ENCODE assay signal across 11 cellular contexts in the genomic region with DNA sequence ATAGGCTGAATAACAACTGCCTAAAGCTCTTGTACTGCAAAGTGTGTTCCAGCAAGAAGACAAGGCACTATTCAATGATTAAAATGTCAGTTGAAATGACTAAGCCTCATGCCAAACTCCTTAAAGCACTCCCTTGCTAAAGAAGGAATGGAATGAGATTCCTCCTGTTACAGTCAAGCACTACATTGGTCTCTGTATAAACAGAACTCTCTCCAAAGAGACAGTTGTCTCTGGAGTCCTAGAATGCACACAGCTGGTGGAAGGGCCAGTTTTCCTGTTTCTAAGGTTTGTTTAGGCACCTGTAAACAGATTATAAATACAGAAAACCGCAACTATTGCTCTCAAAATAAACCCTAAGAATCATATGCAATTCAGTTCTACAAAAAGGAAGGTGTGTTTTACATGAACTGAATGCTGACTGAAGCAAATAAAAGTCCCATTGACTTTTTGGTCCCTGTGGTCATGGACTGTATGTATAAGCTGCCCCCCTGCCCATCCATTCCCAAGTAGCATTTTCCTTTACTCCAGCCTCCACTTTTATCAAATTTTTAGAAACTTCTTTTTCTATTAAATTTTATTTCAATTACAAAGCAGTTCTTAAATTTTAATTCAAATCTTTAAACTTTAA. TPM values are rescaled to one million over a fixed set of nuclear protein-coding genes. Genes with fewer than 3 reads are reported as not detected.
A peak's percentile ranks its signal among the peaks of the same experiment; 100 is the strongest.
DNase-seq lines count a peak whose midpoint lies in the region; ATAC-seq and TF ChIP-seq lines count a peak whose summit lies in the region.
"Had no signal": no experiment of that assay in that cellular context is flagged by ENCODE, and none has a peak within 500 bp of the region (broad histone marks: within the 10 kb centered on the region; RNA-seq: fewer than 3 reads in every experiment).

No MANE protein-coding gene starts in this region.

- DNase-seq in Right ventricle myocardium inferior (ENCODE audit: missing footprints) = no peak
- no peak for DNase-seq in cardiac septum (ENCODE audit: low spot score)
- DNase-seq in chondrocyte (ENCODE audit: low spot score) = no peak
- DNase-seq in left lung = no peak
- no peak for DNase-seq in activated T-cell treated with anti-CD3 and anti-CD28 coated beads, Interleukin-2, amount 50 U/mL, for 24 hours
- no peak for DNase-seq in NCI-H1092 treated with DMSO at 0.1 percent for 48 hours (lab: John Stamatoyannopoulos, UW)
- no peak for DNase-seq in NCI-H2081 treated with DMSO at 0.1 percent for 48 hours (lab: John Stamatoyannopoulos, UW)
- DNase-seq in middle frontal gyrus (ENCODE audit: extremely low spot score, low spot score) = no peak
- DNase-seq: 8988T, midbrain, NCI-H2107 had no signal

- peaks cover 6% of the 10 kb centered on the region for H3K36me3 Mint-ChIP-seq in chondrocyte (ENCODE audit: low read depth)
- no peaks in the 10 kb centered on the region for H3K36me3 Mint-ChIP-seq in activated T-cell treated with anti-CD3 and anti-CD28 coated beads, Interleukin-2, amount 50 U/mL, for 24 hours (ENCODE audit: low read depth)

- H3K27me3 Mint-ChIP-seq in chondrocyte (ENCODE audit: low read depth) = no peaks in the 10 kb centered on the region
- no peaks in the 10 kb centered on the region for H3K27me3 Mint-ChIP-seq in activated T-cell treated with anti-CD3 and anti-CD28 coated beads, Interleukin-2, amount 50 U/mL, for 24 hours

- peak overlapping the region; percentile 85 for H3K27ac Mint-ChIP-seq in chondrocyte (ENCODE audit: unreplicated experiment)
- H3K27ac Mint-ChIP-seq in activated T-cell treated with anti-CD3 and anti-CD28 coated beads, Interleukin-2, amount 50 U/mL, for 24 hours = no peak overlapping the region

- intact Hi-C loops in Right ventricle myocardium inferior (cut with DNase I) (no loop called here), cardiac septum (cut with DNase I) (no loop called here), left lung (cut with DNase I) (no loop called here)

- H3K4me3 ChIP-seq in left lung = no peak overlapping the region

- ATAC-seq in Right ventricle myocardium inferior = peak; percentile 81
- peak; percentile 96 for ATAC-seq in left lung

- H3K4me3 Mint-ChIP-seq in chondrocyte (ENCODE audit: unreplicated experiment) = no peak overlapping the region
- H3K4me3 Mint-ChIP-seq in activated T-cell treated with anti-CD3 and anti-CD28 coated beads, Interleukin-2, amount 50 U/mL, for 24 hours = no peak overlapping the region

- TF ChIP-seq CTCF in chondrocyte (IDR thresholded peaks at IDR 0.05) (no peak), left lung (IDR thresholded peaks at IDR 0.05) (no peak)

- H3K9me3 ChIP-seq in left lung = no peaks in the 10 kb centered on the region

- H3K9me3 Mint-ChIP-seq in chondrocyte (ENCODE audit: low read depth) = peaks cover 3% of the 10 kb centered on the region
- peaks cover 3% of the 10 kb centered on the region for H3K9me3 Mint-ChIP-seq in activated T-cell treated with anti-CD3 and anti-CD28 coated beads, Interleukin-2, amount 50 U/mL, for 24 hours

- peak overlapping the region in 1 of 2 donors; percentile 41 for H3K27ac ChIP-seq in left lung

- H3K4me1 ChIP-seq in left lung = peaks cover 0 to 8% of the 10 kb centered on the region in 2 donors

- H3K4me1 Mint-ChIP-seq in chondrocyte (ENCODE audit: low read depth) = peaks cover 83% of the 10 kb centered on the region
- H3K4me1 Mint-ChIP-seq in activated T-cell treated with anti-CD3 and anti-CD28 coated beads, Interleukin-2, amount 50 U/mL, for 24 hours (ENCODE audit: low read depth) = no peaks in the 10 kb centered on the region

- H3K27me3 ChIP-seq in left lung = no peaks in the 10 kb centered on the region

- no peaks in the 10 kb centered on the region for H3K36me3 ChIP-seq in left lung

RNA-seq across cellular contexts. Expression of a gene that starts 47.0 kb away (rescaled TPM):
- total RNA-seq in Right ventricle myocardium inferior (55.2 TPM), cardiac septum (90.7 TPM), chondrocyte (663 to 672 TPM (median 671 TPM) in 3 replicates), left lung (100 to 1,000 TPM in 1 of 2 donors, 10 to 100 TPM in 1; 70.3 to 131 TPM)
